ENCODE assay signal across 8 cellular contexts in the genomic region with DNA sequence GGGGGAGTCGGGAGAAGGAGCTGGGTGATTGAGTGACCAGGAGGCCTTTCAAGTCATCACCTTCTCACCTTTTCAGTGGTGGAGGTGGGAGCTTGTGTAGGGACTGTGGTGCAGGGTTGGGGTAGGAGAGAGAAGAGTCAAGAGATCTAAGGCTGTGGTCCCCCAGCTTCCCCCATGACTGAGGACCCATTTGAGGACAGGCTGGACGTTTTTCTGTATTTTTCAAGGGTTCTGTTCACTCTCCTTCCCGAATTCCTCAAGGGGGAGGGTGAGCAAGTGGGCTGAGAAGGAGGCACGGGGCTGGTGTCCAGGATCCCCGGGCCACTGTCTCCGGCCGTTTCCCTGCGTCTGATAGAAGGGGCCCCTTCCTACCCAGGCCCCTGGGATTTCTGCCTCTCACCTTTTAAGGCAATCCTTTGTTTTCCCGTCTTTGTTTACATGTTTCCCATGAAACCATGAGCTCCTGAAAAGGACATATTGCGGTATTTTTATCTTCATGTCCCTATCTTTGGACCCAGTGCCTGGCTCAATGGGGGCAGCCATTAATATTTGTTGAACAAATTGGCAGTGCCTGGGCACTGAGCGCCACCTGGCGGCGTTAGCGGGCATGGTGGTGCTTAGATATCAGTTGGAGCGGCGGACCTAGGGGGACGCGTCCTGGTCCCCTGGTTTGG. TPM values are rescaled to one million over a fixed set of nuclear protein-coding genes. Genes with fewer than 3 reads are reported as not detected.
DNase-seq lines count a peak whose midpoint lies in the region; ATAC-seq, FAIRE-seq and TF ChIP-seq lines count a peak whose summit lies in the region.

No MANE protein-coding gene starts in this region.

- peak overlapping the region; percentile 72; the same call in 1 of the 2 replicates for H2BK20ac ChIP-seq in H1 (ENCODE audit: low read length)

- no peak for TF ChIP-seq EP300 in H1 (IDR thresholded peaks at IDR 0.05; ENCODE audit: borderline replicate concordance in 1 of 2, low read depth in 2 of 2, low read length in 2 of 2)

- H3F3A ChIP-seq in GM23338 (replicated peaks; ENCODE audit: low read depth): no peaks in the 10 kb centered on the region; the same call in 1 of the 2 replicates

- H2BK120ac ChIP-seq in H1 (replicated peaks; ENCODE audit: low read depth, low read length): peak overlapping the region; percentile 45

- no peak overlapping the region for H3K56ac ChIP-seq in H1 (replicated peaks; ENCODE audit: insufficient read length, low read depth, low read length)

- peak; percentile 63 to 73 for DNase-seq in AML-193 (lab: John Stamatoyannopoulos, UW)
- peak; percentile 89 for DNase-seq in GM23338 (ENCODE audit: low spot score)
- peak; percentile 68 for DNase-seq in NCI-H748 (lab: John Stamatoyannopoulos, UW; ENCODE audit: unreplicated experiment)
- DNase-seq in activated CD8-positive, alpha-beta memory T cell treated with anti-CD3 and anti-CD28 coated beads for 4 hours (ENCODE audit: low read depth in 2 of 2): peak; percentile 44 to 54
- peak in 1 of 2 experiments; percentile 88 for DNase-seq in H1 (ENCODE audit: low read depth in 1 of 2, low spot score in 2 of 2)
- peak; percentile 79 to 89 (median 85) for DNase-seq in mucosa of descending colon
- DNase-seq in stimulated activated CD8-positive, alpha-beta memory T cell treated with anti-CD3 and anti-CD28 coated beads, Interleukin-4, amount 100 ng/mL, for 48 hours: peak; percentile 87

- H3K36me3 ChIP-seq in GM23338 (ENCODE audit: insufficient read depth) (no peaks in the 10 kb centered on the region), H1 (ENCODE audit: control insufficient read depth in 2 of 4, insufficient read depth in 4 of 4, low read length in 3 of 4) (no peaks in the 10 kb centered on the region), mucosa of descending colon (ENCODE audit: low read depth) (no peaks in the 10 kb centered on the region)

- H3K4ac ChIP-seq in H1 (replicated peaks; ENCODE audit: insufficient read length, low read depth, low read length): no peak overlapping the region

- no peaks in the 10 kb centered on the region for H3K36me3 Mint-ChIP-seq in GM23338 (ENCODE audit: low read depth)

- CTCF ChIA-PET in H1 (lab: Charles Lee; ENCODE audit: partially characterized antibody): interaction anchor here (0.6 to 8.2 kb wide), 45 partner anchors 8 to 279 kb away, joined by 3 to 93 read pairs (median 5); partner anchors contain the start of genes BTBD17, CD300A and CD300LB

- H2BK12ac ChIP-seq in H1 (ENCODE audit: low read depth, low read length): peak overlapping the region; percentile 50; the same call in 1 of the 2 replicates

- intact Hi-C loops in mucosa of descending colon (cut with DNase I, micrococcal nuclease): loop anchor here (2.0 to 5.0 kb wide), 2 partner anchors 78 to 80 kb away; no protein-coding TSS in a partner anchor

- no peaks in the 10 kb centered on the region for H3K9me3 Mint-ChIP-seq in GM23338

- peak; percentile 19 for FAIRE-seq in H1 (lab: Jason Lieb, UNC)

- H3K4me2 ChIP-seq in GM23338 (no peak overlapping the region), H1 (ENCODE audit: insufficient read depth in 1 of 2, low read depth in 2 of 2, low read length in 2 of 2) (no peak overlapping the region)

- TF ChIP-seq CTCF in GM23338 (conservative IDR thresholded peaks at IDR 0.05; ENCODE audit: low read depth in 2 of 2): peak; percentile 98
- peak; percentile 86 to 97 (median 86) for TF ChIP-seq CTCF in H1 (IDR thresholded peaks at IDR 0.05; ENCODE audit: control extremely low read depth in 1 of 3, insufficient read depth in 1 of 3, low read depth in 1 of 3, low read length in 3 of 3)
- peak; percentile 89 for TF ChIP-seq CTCF in mucosa of descending colon (IDR thresholded peaks at IDR 0.05)

- no peak overlapping the region for H3K23ac ChIP-seq in H1 (ENCODE audit: insufficient read length)

- H3K4me3 ChIP-seq in GM23338 (no peak overlapping the region), H1 (ENCODE audit: extremely low read depth in 1 of 4, insufficient read depth in 2 of 4, low read depth in 3 of 4, low read length in 4 of 4) (no peak overlapping the region), mucosa of descending colon (no peak overlapping the region)

- peak overlapping the region; percentile 32 for H3K18ac ChIP-seq in H1 (ENCODE audit: extremely low read depth, low read length)

- H4K5ac ChIP-seq in H1 (ENCODE audit: insufficient read length, low read depth, low read length): peak overlapping the region; percentile 18

- peak; percentile 98 to 99 for TF ChIP-seq RAD21 in H1 (IDR thresholded peaks at IDR 0.05 in 1 of 2, conservative IDR thresholded peaks at IDR 0.05 in 1 of 2; ENCODE audit: low read depth in 2 of 2, low read length in 2 of 2)

- no peak overlapping the region for H3K14ac ChIP-seq in H1 (ENCODE audit: insufficient read length)

- no peak overlapping the region for H4K8ac ChIP-seq in H1 (ENCODE audit: extremely low read depth, insufficient read depth, low read length)

- peak overlapping the region; percentile 82 for H4K91ac ChIP-seq in H1 (replicated peaks; ENCODE audit: insufficient read length, low read length)

- no peak overlapping the region for H3K9ac ChIP-seq in H1 (replicated peaks in 1 of 4; ENCODE audit: extremely low read depth in 1 of 4, low read depth in 3 of 4, low read length in 3 of 4)

- H3K27me3 Mint-ChIP-seq in GM23338 (ENCODE audit: insufficient read depth, low read depth, poor library complexity): peaks cover 20% of the 10 kb centered on the region

- TF ChIP-seq POLR2A in H1 (IDR thresholded peaks at IDR 0.05; ENCODE audit: control extremely low read depth in 1 of 2, low read depth in 2 of 2, low read length in 2 of 2): no peak

- H3K79me1 ChIP-seq in H1 (ENCODE audit: low read depth, low read length): no peaks in the 10 kb centered on the region

- H3K4me3 Mint-ChIP-seq in GM23338: no peak overlapping the region

- ATAC-seq in GM23338: peak; percentile 5
- peak; percentile 15 for ATAC-seq in mucosa of descending colon
- ATAC-seq in HG02588 (IDR thresholded peaks at IDR 0.05; ENCODE audit: unreplicated experiment): no peak

- no peak overlapping the region for H3K27ac ChIP-seq in GM23338 (ENCODE audit: low read depth)
- H3K27ac ChIP-seq in H1 (ENCODE audit: low read depth, low read length): no peak overlapping the region

- H2BK5ac ChIP-seq in H1 (ENCODE audit: low read depth, low read length): peak overlapping the region; percentile 77; the same call in 1 of the 2 replicates

- H3K4me1 ChIP-seq in GM23338 (ENCODE audit: insufficient read depth): peaks cover 18% of the 10 kb centered on the region
- peaks cover 3 to 31% (median 25%) of the 10 kb centered on the region in 4 experiments for H3K4me1 ChIP-seq in H1 (replicated peaks in 1 of 4; ENCODE audit: control insufficient read depth in 3 of 4, insufficient read depth in 4 of 4, low read length in 3 of 4)
- H3K4me1 ChIP-seq in mucosa of descending colon (ENCODE audit: low read depth): peaks cover 19% of the 10 kb centered on the region

- H3K23me2 ChIP-seq in H1 (ENCODE audit: low read depth, low read length): peaks cover 11% of the 10 kb centered on the region; the same call in 1 of the 2 replicates

- 37% methylated on average over 18 of the region's 18 CpGs; no CpG with 5 or more reads in 1 of the 2 experiments for WGBS in H1 (ENCODE audit: extremely low coverage in 1 of 2, insufficient coverage in 1 of 2, insufficient read length in 1 of 2, insufficient replicate concordance in 2 of 2, low coverage in 1 of 2, low lambda C conversion rate in 2 of 2, missing lambda C conversion rate in 1 of 2), 2 experiments

- 0 out of 2 replicates have a peak overlapping the region, but pooled peaks have one; percentile 61 for H2BK15ac ChIP-seq in H1 (ENCODE audit: low read length)

- H4K20me1 ChIP-seq in GM23338 (replicated peaks; ENCODE audit: insufficient read depth): no peaks in the 10 kb centered on the region
- peaks cover 0 to 2% of the 10 kb centered on the region in 2 experiments for H4K20me1 ChIP-seq in H1 (replicated peaks in 1 of 2; ENCODE audit: control insufficient read depth in 1 of 2, insufficient read depth in 2 of 2, low read length in 2 of 2)

- H3K9me3 ChIP-seq in H1 (ENCODE audit: insufficient read depth in 2 of 2, low read depth in 1 of 2, low read length in 1 of 2) (no peaks in the 10 kb centered on the region), mucosa of descending colon (no peaks in the 10 kb centered on the region)

- no peak overlapping the region; the same call in 1 of the 2 replicates for H3K27ac Mint-ChIP-seq in GM23338

- H3K27me3 ChIP-seq in GM23338 (ENCODE audit: insufficient read depth): peaks cover 22% of the 10 kb centered on the region
- H3K27me3 ChIP-seq in H1 (replicated peaks in 1 of 4; ENCODE audit: control insufficient read depth in 3 of 4, extremely low read depth in 1 of 4, insufficient read depth in 3 of 4, low read length in 3 of 4): peaks cover 0 to 14% (median 11%) of the 10 kb centered on the region in 4 experiments; a peak in 6 of 7 replicates

- POLR2A ChIA-PET in H1 (lab: Charles Lee; ENCODE audit: partially characterized antibody): interaction anchor here (0.7 to 1.2 kb wide), 2 partner anchors 9 to 73 kb away, joined by 3 read pairs; no protein-coding TSS in a partner anchor

- H3K4me1 Mint-ChIP-seq in GM23338: peaks cover 33% of the 10 kb centered on the region

- no peaks in the 10 kb centered on the region for H3K9me2 ChIP-seq in GM23338 (ENCODE audit: insufficient read depth)

- H2AFZ ChIP-seq in GM23338 (peak overlapping the region; percentile 80; the same call in 1 of the 2 replicates), H1 (ENCODE audit: low read length) (0 out of 2 replicates have a peak overlapping the region, but pooled peaks have one; percentile 74)

- no peaks in the 10 kb centered on the region for H3K79me2 ChIP-seq in GM23338 (replicated peaks; ENCODE audit: insufficient read depth)
- no peaks in the 10 kb centered on the region for H3K79me2 ChIP-seq in H1 (ENCODE audit: control insufficient read depth in 1 of 2, insufficient read depth in 2 of 2, low read length in 2 of 2)

- no peak overlapping the region; the same call in 1 of the 2 replicates for H2AK5ac ChIP-seq in H1 (ENCODE audit: low read depth, low read length)

RNA-seq across cellular contexts. Expression of gene CD300A, which starts 9.2 kb away (rescaled TPM):
- total RNA-seq in GM23338 (2014; rRNA removed; shearing (Covaris generic)): 0.45 and 0.70 TPM in 2 replicates
- 0.37 and 0.54 TPM in 2 replicates for polyA plus RNA-seq in GM23338 (2016; fragmentation: Nextera tagmentation; extraction: Ambion mirVana)
- total RNA-seq in H1 (2021; fragmentation: NEBNext Ultra II Directional; extraction: Animal tissue kit (Norgen Biotek cat#: 25700)): 0.46 and 0.52 TPM in 2 replicates
- polyA plus RNA-seq in H1 (2011; rRNA removed): 1.3 and 1.6 TPM in 2 replicates
- polyA plus RNA-seq in H1 (2011; cell fraction: cytosol; rRNA removed): 1.5 TPM
- polyA plus RNA-seq in H1 (2011; cell fraction: nucleus; rRNA removed): 2.0 TPM
- 0.75 to 2.2 TPM (median 1.1 TPM) in 4 replicates for polyA plus RNA-seq in H1 (2012, experiment 1 of 2)
- 0.81 TPM for polyA plus RNA-seq in H1 (2012, experiment 2 of 2)
- polyA plus RNA-seq in H1 (2013, experiment 1 of 2): 1.2 TPM
- polyA plus RNA-seq in H1 (2013, experiment 2 of 2): 1.2 TPM
- 1.2 and 1.8 TPM in 2 replicates for polyA minus RNA-seq in H1 (2011; rRNA and poly(A)+ RNA removed)
- polyA minus RNA-seq in H1 (2011; cell fraction: cytosol; rRNA and poly(A)+ RNA removed): not detected
- 0.30 TPM for polyA minus RNA-seq in H1 (2011; cell fraction: nucleus; rRNA and poly(A)+ RNA removed)
- 1 to 10 TPM; 3.7 to 7.0 (median 5.2) TPM for total RNA-seq in mucosa of descending colon

RNA-seq across cellular contexts. Expression of gene GPRC5C, which starts 25.4 kb away (rescaled TPM):
- 20.7 and 22.4 TPM in 2 replicates for total RNA-seq in GM23338 (2014; rRNA removed; shearing (Covaris generic))
- polyA plus RNA-seq in GM23338 (2016; fragmentation: Nextera tagmentation; extraction: Ambion mirVana): 8.9 and 9.0 TPM in 2 replicates
- total RNA-seq in H1 (2021; fragmentation: NEBNext Ultra II Directional; extraction: Animal tissue kit (Norgen Biotek cat#: 25700)): 17.1 and 18.3 TPM in 2 replicates
- 55.8 and 58.7 TPM in 2 replicates for polyA plus RNA-seq in H1 (2011; rRNA removed)
- polyA plus RNA-seq in H1 (2011; cell fraction: cytosol; rRNA removed): 47.4 TPM
- 60.7 TPM for polyA plus RNA-seq in H1 (2011; cell fraction: nucleus; rRNA removed)
- 8.3 to 26.4 TPM (median 23.9 TPM) in 4 replicates for polyA plus RNA-seq in H1 (2012, experiment 1 of 2)
- 21.0 TPM for polyA plus RNA-seq in H1 (2012, experiment 2 of 2)
- 21.4 TPM for polyA plus RNA-seq in H1 (2013, experiment 1 of 2)
- 20.6 TPM for polyA plus RNA-seq in H1 (2013, experiment 2 of 2)
- polyA minus RNA-seq in H1 (2011; rRNA and poly(A)+ RNA removed): 23.1 and 27.5 TPM in 2 replicates
- 29.0 TPM for polyA minus RNA-seq in H1 (2011; cell fraction: cytosol; rRNA and poly(A)+ RNA removed)
- polyA minus RNA-seq in H1 (2011; cell fraction: nucleus; rRNA and poly(A)+ RNA removed): 19.2 TPM
- total RNA-seq in mucosa of descending colon: 100 to 1,000 TPM in 2 of 3 donors, 10 to 100 TPM in 1; 62.2 to 172 (median 139) TPM
